In the genomic region with DNA sequence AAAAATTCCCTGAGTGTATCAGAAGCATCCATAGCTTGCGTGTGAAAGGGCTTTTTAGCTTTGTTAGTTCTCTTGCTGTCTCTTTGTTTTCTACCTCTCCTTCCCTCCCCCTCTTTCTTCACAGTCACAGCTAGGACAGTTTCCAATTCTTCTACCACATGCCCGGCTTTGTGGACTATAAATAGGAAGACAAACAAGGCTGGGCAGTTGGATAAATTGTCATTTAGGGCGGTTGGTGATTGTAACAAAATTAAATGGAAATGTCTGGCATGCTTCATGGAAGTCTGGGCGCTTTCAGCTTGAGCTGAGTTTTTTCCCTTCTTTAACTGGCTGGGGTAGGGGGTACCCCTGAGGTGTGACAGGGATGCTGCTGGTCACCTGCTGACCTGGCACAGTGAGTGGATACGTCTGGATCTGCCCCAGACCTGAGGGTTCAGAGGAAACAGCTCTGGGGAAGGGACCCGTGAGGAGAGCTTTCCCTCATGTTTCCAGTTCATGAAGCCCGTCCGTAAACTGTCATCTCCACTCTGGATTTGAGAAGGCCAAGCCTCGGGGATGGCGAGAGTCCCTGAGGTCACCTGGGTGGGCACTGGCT, we compare ENCODE assay signal across 15 cellular contexts. TPM values are rescaled to one million over a fixed set of nuclear protein-coding genes. Genes with fewer than 3 reads are reported as not detected.
A peak's percentile ranks its signal among the peaks of the same experiment; 100 is the strongest.
DNase-seq lines count a peak whose midpoint lies in the region; ATAC-seq and TF ChIP-seq lines count a peak whose summit lies in the region.
"Had no signal": no experiment of that assay in that cellular context is flagged by ENCODE, and none has a peak within 500 bp of the region (broad histone marks: within the 10 kb centered on the region; RNA-seq: fewer than 3 reads in every experiment).

No MANE protein-coding gene starts in this region.

- H3K4me1 ChIP-seq in thoracic aorta (ENCODE audit: control insufficient read depth in 1 of 2, low read depth in 2 of 2): peaks cover 8 to 56% of the 10 kb centered on the region in 2 donors
- H3K4me1 ChIP-seq: colonic mucosa had no signal

- peaks cover 25% of the 10 kb centered on the region for H3K4me1 Mint-ChIP-seq in chondrocyte (ENCODE audit: low read depth)
- H3K4me1 Mint-ChIP-seq: activated naive CD4-positive, alpha-beta T cell treated with anti-CD3 and anti-CD28 coated beads, Interleukin-2, amount 50 U/mL, for 24 hours; CD8-positive, alpha-beta memory T cell; stimulated activated naive CD8-positive, alpha-beta T cell treated with anti-CD3 and anti-CD28 coated beads, Interleukin-15, amount 100 ng/mL, for 72 hours had no signal

- DNase-seq in NCI-H1092 treated with DMSO at 0.1 percent for 48 hours (lab: John Stamatoyannopoulos, UW) (peak; percentile 20), NCI-H1092 (lab: John Stamatoyannopoulos, UW) (no peak), chondrocyte (ENCODE audit: low spot score) (no peak), midbrain (lab: John Stamatoyannopoulos, UW) (peak; percentile 86), thoracic aorta (ENCODE audit: low spot score) (no peak), DMS114 treated with DMSO at 0.1 percent for 48 hours (lab: John Stamatoyannopoulos, UW; ENCODE audit: unreplicated experiment) (no peak), HT-29 (ENCODE audit: low spot score) (no peak)
- DNase-seq: activated CD8-positive, alpha-beta memory T cell treated with anti-CD3 and anti-CD28 coated beads, Interleukin-2, amount 50 U/mL, for 4 hours; CD8-positive, alpha-beta memory T cell; colonic mucosa; Karpas-422; stimulated activated naive CD8-positive, alpha-beta T cell treated with anti-CD3 and anti-CD28 coated beads, Interleukin-15, amount 100 ng/mL, for 72 hours had no signal

- TF ChIP-seq CTCF in chondrocyte (IDR thresholded peaks at IDR 0.05) (no peak), thoracic aorta (IDR thresholded peaks at IDR 0.05) (no peak)

- H3K9me3 Mint-ChIP-seq in chondrocyte (ENCODE audit: low read depth): no peaks in the 10 kb centered on the region
- H3K9me3 Mint-ChIP-seq: activated naive CD4-positive, alpha-beta T cell treated with anti-CD3 and anti-CD28 coated beads, Interleukin-2, amount 50 U/mL, for 24 hours; stimulated activated naive CD8-positive, alpha-beta T cell treated with anti-CD3 and anti-CD28 coated beads, Interleukin-15, amount 100 ng/mL, for 72 hours had no signal

- H3K27ac ChIP-seq in thoracic aorta: peak overlapping the region; percentile 73 to 77
- H3K27ac ChIP-seq: colonic mucosa had no signal

- H3K27ac Mint-ChIP-seq in chondrocyte (ENCODE audit: unreplicated experiment): peak overlapping the region; percentile 65
- H3K27ac Mint-ChIP-seq: activated naive CD4-positive, alpha-beta T cell treated with anti-CD3 and anti-CD28 coated beads, Interleukin-2, amount 50 U/mL, for 24 hours; CD8-positive, alpha-beta memory T cell; stimulated activated naive CD8-positive, alpha-beta T cell treated with anti-CD3 and anti-CD28 coated beads, Interleukin-15, amount 100 ng/mL, for 72 hours had no signal

- H3K27me3 ChIP-seq in thoracic aorta (replicated peaks; ENCODE audit: insufficient read depth): no peaks in the 10 kb centered on the region
- H3K27me3 ChIP-seq: colonic mucosa had no signal

- ATAC-seq in thoracic aorta (ENCODE audit: insufficient number of reproducible peaks, low FRiP score, low read depth) (peak; percentile 34), HG02642 (IDR thresholded peaks at IDR 0.05; ENCODE audit: poor library complexity, unreplicated experiment) (no peak)
- ATAC-seq: esophagus mucosa; stimulated activated naive CD8-positive, alpha-beta T cell treated with anti-CD3 and anti-CD28 coated beads, Interleukin-15, amount 100 ng/mL, for 72 hours had no signal

- H3K27me3 Mint-ChIP-seq in chondrocyte (ENCODE audit: low read depth): no peaks in the 10 kb centered on the region
- H3K27me3 Mint-ChIP-seq: stimulated activated naive CD8-positive, alpha-beta T cell treated with anti-CD3 and anti-CD28 coated beads, Interleukin-15, amount 100 ng/mL, for 72 hours had no signal

- peaks cover 20% of the 10 kb centered on the region for H3K36me3 Mint-ChIP-seq in chondrocyte (ENCODE audit: low read depth)
- H3K36me3 Mint-ChIP-seq: activated naive CD4-positive, alpha-beta T cell treated with anti-CD3 and anti-CD28 coated beads, Interleukin-2, amount 50 U/mL, for 24 hours had no signal

- peak overlapping the region; percentile 49 for H3K4me3 ChIP-seq in thoracic aorta
- H3K4me3 ChIP-seq: colonic mucosa had no signal

- H3K4me3 Mint-ChIP-seq in chondrocyte (ENCODE audit: unreplicated experiment): no peak overlapping the region
- H3K4me3 Mint-ChIP-seq: activated naive CD4-positive, alpha-beta T cell treated with anti-CD3 and anti-CD28 coated beads, Interleukin-2, amount 50 U/mL, for 24 hours; CD8-positive, alpha-beta memory T cell; stimulated activated naive CD8-positive, alpha-beta T cell treated with anti-CD3 and anti-CD28 coated beads, Interleukin-15, amount 100 ng/mL, for 72 hours had no signal

- H3K36me3 ChIP-seq in thoracic aorta: peaks cover 23% of the 10 kb centered on the region
- H3K36me3 ChIP-seq: colonic mucosa had no signal

- no peaks in the 10 kb centered on the region for H3K9me3 ChIP-seq in thoracic aorta
- H3K9me3 ChIP-seq: colonic mucosa had no signal

RNA-seq across cellular contexts. Expression of gene GIGYF2, which starts 29.0 kb away (rescaled TPM):
- total RNA-seq in chondrocyte (45.4 to 60.4 TPM (median 45.6 TPM) in 3 replicates), thoracic aorta (100 to 1,000 TPM in 1 of 2 donors, 10 to 100 TPM in 1; 54.7 to 121 TPM)
- 27.1 and 40.2 TPM in 2 replicates for total RNA-seq in HT-29 (2014; rRNA removed; shearing (Covaris generic))

RNA-seq across cellular contexts. Expression of gene EFHD1, which starts 34.7 kb away (rescaled TPM):
- total RNA-seq in chondrocyte: 109 to 178 TPM (median 175 TPM) in 3 replicates
- total RNA-seq in thoracic aorta: 100 to 1,000 TPM; 111 to 211 TPM
- total RNA-seq in HT-29 (2014; rRNA removed; shearing (Covaris generic)): not detected in 2 replicates

Comparison
In these comparisons a context has a peak if more than half of its experiments do, and no peak if none do; other contexts are left out.
1. DNase-seq: peak in NCI-H1092 treated with DMSO at 0.1 percent for 48 hours (single experiment) and midbrain (single experiment); none in NCI-H1092 (single experiment), chondrocyte (single experiment), thoracic aorta (single experiment), DMS114 treated with DMSO at 0.1 percent for 48 hours (single experiment) and HT-29 (single experiment).
2. RNA of gene EFHD1, which starts 34.7 kb away (total RNA-seq): 111 to 211 TPM in thoracic aorta and 109 to 178 TPM in chondrocyte; not detected in HT-29; every median in the first group is over 100 times any median in the second.